Comparison of ENCODE assay signal across 21 cellular contexts in the genomic region with DNA sequence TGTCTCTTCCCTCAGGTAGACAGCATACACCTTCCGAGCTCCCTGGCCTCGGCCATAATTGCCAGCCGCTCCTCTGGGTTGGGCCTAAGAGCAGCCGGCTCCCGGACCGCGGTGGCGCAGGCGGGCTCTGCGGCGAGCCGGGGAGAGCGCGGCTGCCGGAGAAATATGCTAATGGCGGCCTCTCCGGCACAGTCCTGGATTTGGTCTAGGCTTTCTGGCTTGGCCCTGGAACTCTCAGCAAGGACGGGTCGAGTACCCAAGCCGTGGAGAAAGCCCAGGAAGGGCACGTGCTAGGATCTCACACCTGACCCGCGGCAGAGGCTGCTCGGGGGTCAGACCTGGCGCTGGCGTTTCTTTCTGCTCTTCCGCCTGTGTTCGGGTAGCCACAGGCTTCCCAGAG.
"Had no signal": no experiment of that assay in that cellular context is flagged by ENCODE, and none has a peak within 500 bp of the region (broad histone marks: within the 10 kb centered on the region; RNA-seq: fewer than 3 reads in every experiment).

No MANE protein-coding gene starts in this region.

- H3K4me3 Mint-ChIP-seq: activated B cell treated with CpG ODN at 0.5 μM for 24 hours; activated naive CD8-positive, alpha-beta T cell treated with anti-CD3 and anti-CD28 coated beads for 36 hours; natural killer cell; stimulated activated naive CD8-positive, alpha-beta T cell treated with anti-CD3 and anti-CD28 coated beads, Interleukin-15, Interleukin-2, amounts not matched to agents 100 ng/mL and 50 ng/mL, for 24 hours; T-helper 17 cell; type B pancreatic cell had no signal

- H3K27ac ChIP-seq: colonic mucosa, foreskin keratinocyte, suprapubic skin had no signal

- H3K36me3 ChIP-seq: colonic mucosa, suprapubic skin had no signal

- H3K9me3 Mint-ChIP-seq: activated B cell treated with CpG ODN at 0.5 μM for 24 hours; activated naive CD8-positive, alpha-beta T cell treated with anti-CD3 and anti-CD28 coated beads for 36 hours; natural killer cell; stimulated activated naive CD8-positive, alpha-beta T cell treated with anti-CD3 and anti-CD28 coated beads, Interleukin-15, Interleukin-2, amounts not matched to agents 100 ng/mL and 50 ng/mL, for 24 hours had no signal

- H3K9me3 ChIP-seq: colonic mucosa, suprapubic skin had no signal

- DNase-seq: activated B cell treated with CpG ODN at 0.5 μM for 24 hours; activated CD4-positive, alpha-beta T cell treated with anti-CD3 and anti-CD28 coated beads for 48 hours; activated CD8-positive, alpha-beta memory T cell treated with anti-CD3 and anti-CD28 coated beads, Interleukin-2, amount 50 U/mL, for 48 hours; activated gamma-delta T cell treated with Interleukin-2 at 50 U/mL for 16 hours; activated naive CD8-positive, alpha-beta T cell treated with anti-CD3 and anti-CD28 coated beads for 36 hours; central memory CD4-positive, alpha-beta T cell; colonic mucosa; effector CD4-positive, alpha-beta T cell; foreskin keratinocyte; left ventricle myocardium superior; mesenchymal stem cell; natural killer cell; occipital lobe; right cardiac atrium; small intestine; T-helper 17 cell had no signal

- H3K4me1 ChIP-seq: colonic mucosa, foreskin keratinocyte had no signal

- H3K4me3 ChIP-seq: colonic mucosa, suprapubic skin had no signal

- H3K36me3 Mint-ChIP-seq: activated naive CD8-positive, alpha-beta T cell treated with anti-CD3 and anti-CD28 coated beads for 36 hours; brain; natural killer cell; type B pancreatic cell had no signal

- H3K27ac Mint-ChIP-seq: activated B cell treated with CpG ODN at 0.5 μM for 24 hours; activated naive CD8-positive, alpha-beta T cell treated with anti-CD3 and anti-CD28 coated beads for 36 hours; natural killer cell; progenitor cell of endocrine pancreas; stimulated activated naive CD8-positive, alpha-beta T cell treated with anti-CD3 and anti-CD28 coated beads, Interleukin-15, Interleukin-2, amounts not matched to agents 100 ng/mL and 50 ng/mL, for 24 hours; T-helper 17 cell; type B pancreatic cell had no signal

- H3K4me1 Mint-ChIP-seq: activated B cell treated with CpG ODN at 0.5 μM for 24 hours, natural killer cell had no signal

- ATAC-seq: foreskin keratinocyte, left ventricle myocardium superior, natural killer cell, right cardiac atrium, T-helper 17 cell had no signal
